24 cellular contexts compared by ENCODE assay signal in genomic region chr5:146441896-146442295, GRCh38.
"Had no signal": no experiment of that assay in that cellular context is flagged by ENCODE, and none has a peak within 500 bp of the region (broad histone marks: within the 10 kb centered on the region; RNA-seq: fewer than 3 reads in every experiment).

No MANE protein-coding gene starts in this region.

- H3K4me3 ChIP-seq: lower lobe of right lung, prostate gland, smooth muscle cell, suprapubic skin, upper lobe of right lung had no signal

- H3K9me3 ChIP-seq: lower lobe of right lung, prostate gland, suprapubic skin, upper lobe of right lung had no signal

- H3K4me1 Mint-ChIP-seq: brain had no signal

- H3K27me3 ChIP-seq: suprapubic skin had no signal

- FAIRE-seq: frontal cortex had no signal

- ATAC-seq: activated CD8-positive, alpha-beta T cell treated with anti-CD3 and anti-CD28 coated beads for 36 hours; activated naive CD4-positive, alpha-beta T cell treated with anti-CD3 and anti-CD28 coated beads, Interleukin-2, amount 50 U/mL, for 72 hours; activated T-cell treated with anti-CD3 and anti-CD28 coated beads, Interleukin-2, amount 50 U/mL, for 72 hours; left colon; lower lobe of right lung; right cardiac atrium; stimulated activated naive CD8-positive, alpha-beta T cell treated with anti-CD3 and anti-CD28 coated beads, Interleukin-15, Interleukin-2, amounts not matched to agents 100 U/mL and 50 U/mL, for 24 hours; upper lobe of right lung had no signal

- H3K4me2 ChIP-seq: smooth muscle cell had no signal

- H3K9me3 Mint-ChIP-seq: activated B cell treated with CpG ODN at 0.5 μM for 24 hours; activated CD8-positive, alpha-beta T cell treated with anti-CD3 and anti-CD28 coated beads for 36 hours; activated naive CD4-positive, alpha-beta T cell treated with anti-CD3 and anti-CD28 coated beads, Interleukin-2, amount 50 U/mL, for 72 hours; activated T-cell treated with anti-CD3 and anti-CD28 coated beads, Interleukin-2, amount 50 U/mL, for 72 hours; brain; immature natural killer cell; T-helper 1 cell treated with Interleukin-12 subunit alpha and Interleukin-12 subunit beta and Interleukin-4 antibody, amounts not matched to agents 30 μg/mL and 1 μg/mL, for 36 hours had no signal

- H3K27ac Mint-ChIP-seq: activated B cell treated with CpG ODN at 0.5 μM for 24 hours; activated CD8-positive, alpha-beta T cell treated with anti-CD3 and anti-CD28 coated beads for 36 hours; activated naive CD4-positive, alpha-beta T cell treated with anti-CD3 and anti-CD28 coated beads, Interleukin-2, amount 50 U/mL, for 72 hours; activated T-cell treated with anti-CD3 and anti-CD28 coated beads, Interleukin-2, amount 50 U/mL, for 72 hours; brain; immature natural killer cell; T-helper 1 cell treated with Interleukin-12 subunit alpha and Interleukin-12 subunit beta and Interleukin-4 antibody, amounts not matched to agents 30 μg/mL and 1 μg/mL, for 36 hours had no signal

- DNase-seq: activated B cell treated with CpG ODN at 0.5 μM for 24 hours; activated CD4-positive, alpha-beta T cell treated with anti-CD3 and anti-CD28 coated beads for 48 hours; activated CD8-positive, alpha-beta memory T cell treated with anti-CD3 and anti-CD28 coated beads, Interleukin-2, amount 50 U/mL, for 4 hours; activated CD8-positive, alpha-beta T cell treated with anti-CD3 and anti-CD28 coated beads for 36 hours; activated gamma-delta T cell; activated T-cell treated with anti-CD3 and anti-CD28 coated beads, Interleukin-2, amount 50 U/mL, for 72 hours; amniotic stem cell; cortex of kidney; effector CD4-positive, alpha-beta T cell; head of caudate nucleus; immature natural killer cell; left colon; lower lobe of right lung; midbrain; right cardiac atrium; stimulated activated naive CD8-positive, alpha-beta T cell treated with anti-CD3 and anti-CD28 coated beads, Interleukin-15, Interleukin-2, amounts not matched to agents 100 U/mL and 50 U/mL, for 24 hours; upper lobe of right lung had no signal

- H3K36me3 ChIP-seq: lower lobe of right lung, prostate gland, suprapubic skin, upper lobe of right lung had no signal

- H3K4me1 ChIP-seq: lower lobe of right lung, prostate gland, suprapubic skin, upper lobe of right lung had no signal

- H3K27ac ChIP-seq: lower lobe of right lung, prostate gland, suprapubic skin, upper lobe of right lung had no signal

- H3K36me3 Mint-ChIP-seq: activated naive CD4-positive, alpha-beta T cell treated with anti-CD3 and anti-CD28 coated beads, Interleukin-2, amount 50 U/mL, for 72 hours; brain; immature natural killer cell had no signal

- H3K4me3 Mint-ChIP-seq: activated B cell treated with CpG ODN at 0.5 μM for 24 hours; activated CD8-positive, alpha-beta T cell treated with anti-CD3 and anti-CD28 coated beads for 36 hours; activated T-cell treated with anti-CD3 and anti-CD28 coated beads, Interleukin-2, amount 50 U/mL, for 72 hours; brain; immature natural killer cell; T-helper 1 cell treated with Interleukin-12 subunit alpha and Interleukin-12 subunit beta and Interleukin-4 antibody, amounts not matched to agents 30 μg/mL and 1 μg/mL, for 36 hours had no signal
